Comparison of ENCODE assay signal across 7 cellular contexts in the genomic region with DNA sequence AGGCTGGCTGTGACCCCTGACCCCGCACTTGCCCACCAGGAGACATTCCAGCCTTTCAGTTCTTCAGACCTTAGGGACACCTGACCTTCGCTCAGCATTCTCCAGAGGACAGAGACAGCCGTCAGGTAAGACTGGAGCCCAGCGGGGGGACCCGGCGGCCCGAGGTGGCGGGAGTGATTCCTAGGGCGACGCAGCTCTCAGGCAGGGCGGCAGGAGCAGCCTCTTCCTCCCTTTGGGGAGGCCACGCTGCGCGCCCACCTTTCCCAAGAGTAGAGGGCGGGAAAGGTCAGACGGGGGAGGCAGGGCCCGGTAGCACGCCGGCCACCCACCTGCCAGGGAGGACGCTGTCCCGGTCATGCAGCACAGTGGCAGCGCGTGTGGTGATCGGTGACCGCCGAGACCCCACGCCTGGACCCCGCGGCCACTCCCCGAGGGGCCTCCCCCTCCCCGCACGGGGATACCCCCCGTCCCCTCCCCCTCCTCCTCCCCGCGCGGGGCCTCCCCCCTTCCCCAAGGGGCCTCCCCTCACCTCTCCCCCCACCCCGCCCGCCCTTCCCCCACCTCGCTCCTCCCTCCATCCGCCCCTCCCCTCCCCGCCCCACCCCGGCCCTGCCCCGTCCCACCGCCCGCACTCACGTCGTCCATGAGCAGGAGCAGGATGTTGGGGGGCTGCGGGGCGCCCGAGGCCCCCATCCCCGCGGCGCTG. TPM values are rescaled to one million over a fixed set of nuclear protein-coding genes. Genes with fewer than 3 reads are reported as not detected.
A peak's percentile ranks its signal among the peaks of the same experiment; 100 is the strongest.
DNase-seq lines count a peak whose midpoint lies in the region; ATAC-seq, FAIRE-seq and TF ChIP-seq lines count a peak whose summit lies in the region.

No MANE protein-coding gene starts in this region.

- H3K27ac Mint-ChIP-seq in neural crest cell (ENCODE audit: unreplicated experiment) = no peak overlapping the region

- H2AFZ ChIP-seq in SU-DHL-6 (ENCODE audit: low read depth, low read length, severe bottlenecking) = no peak overlapping the region
- peak overlapping the region; percentile 28 for H2AFZ ChIP-seq in endothelial cell of umbilical vein (ENCODE audit: low read depth, low read length)

- H3K4me3 ChIP-seq in H7 (ENCODE audit: insufficient read depth, low read depth, low read length) (peak overlapping the region; percentile 57), SU-DHL-6 (ENCODE audit: insufficient read depth, low read length, poor library complexity, severe bottlenecking) (peak overlapping the region; percentile 69), endothelial cell of umbilical vein (replicated peaks in 1 of 3; ENCODE audit: insufficient read depth in 1 of 3, low read depth in 1 of 3, low read length in 3 of 3) (peak overlapping the region in 2 of 3 experiments; percentile 25 to 48)

- intact Hi-C loops in endothelial cell of umbilical vein (cut with micrococcal nuclease) = loop anchor here (2.0 kb wide), 1 partner anchor 73 kb away; no protein-coding TSS in a partner anchor

- no peak for TF ChIP-seq POLR2A in endothelial cell of umbilical vein (IDR thresholded peaks at IDR 0.05; ENCODE audit: low read depth, low read length)

- DNase-seq in H7 (peak; percentile 92), endothelial cell of umbilical vein (ENCODE audit: low read depth, low spot score) (no peak), neural crest cell (ENCODE audit: low read depth, low spot score) (peak; percentile 7), foreskin melanocyte (no peak)

- H3K4me1 ChIP-seq in endothelial cell of umbilical vein (ENCODE audit: control insufficient read depth, extremely low read depth, insufficient read depth, low read length) = peaks cover 4% of the 10 kb centered on the region

- no TSS peak for BruUV-seq in endothelial cell of umbilical vein (replicated peaks; lab: Mats Ljungman, UMichigan)

- H3K27me3 ChIP-seq in H7 (ENCODE audit: control insufficient read depth, insufficient read depth, low read length) (no peaks in the 10 kb centered on the region), SU-DHL-6 (ENCODE audit: low read length) (no peaks in the 10 kb centered on the region), endothelial cell of umbilical vein (ENCODE audit: control insufficient read depth in 2 of 2, insufficient read depth in 2 of 2, low read length in 2 of 2) (no peaks in the 10 kb centered on the region)

- dilution Hi-C loops in endothelial cell of umbilical vein (cut with MboI; ENCODE audit: extremely low pct_ligation_motif_present, low sequenced_read_pairs) = no loop called here

- H3K36me3 Mint-ChIP-seq in neural crest cell (ENCODE audit: low read depth) = no peaks in the 10 kb centered on the region

- H3K27ac ChIP-seq in SU-DHL-6 (ENCODE audit: low read depth, low read length) (no peak overlapping the region), endothelial cell of umbilical vein (ENCODE audit: insufficient read depth, low read depth, low read length) (no peak overlapping the region)

- POLR2A ChIA-PET in endothelial cell of umbilical vein (lab: Charles Lee) = no interaction called here

- H4K20me1 ChIP-seq in SU-DHL-6 (ENCODE audit: low read depth, low read length) (no peaks in the 10 kb centered on the region), endothelial cell of umbilical vein (replicated peaks; ENCODE audit: control insufficient read depth, extremely low read depth, insufficient read depth, low read length) (no peaks in the 10 kb centered on the region)

- H3K9ac ChIP-seq in SU-DHL-6 (ENCODE audit: low read length) = peak overlapping the region; percentile 76
- H3K9ac ChIP-seq in endothelial cell of umbilical vein (replicated peaks; ENCODE audit: extremely low read depth, insufficient read depth, low read length) = no peak overlapping the region

- H3K36me3 ChIP-seq in H7 (replicated peaks; ENCODE audit: control insufficient read depth, insufficient read depth, low read length) = peaks cover 11% of the 10 kb centered on the region; the same call in 1 of the 2 replicates
- H3K36me3 ChIP-seq in SU-DHL-6 (ENCODE audit: low read length) = no peaks in the 10 kb centered on the region
- H3K36me3 ChIP-seq in endothelial cell of umbilical vein (ENCODE audit: control insufficient read depth in 2 of 2, extremely low read depth in 1 of 2, insufficient read depth in 2 of 2, low read length in 2 of 2) = peaks cover 0 to 15% of the 10 kb centered on the region in 2 experiments

- no peak for FAIRE-seq in endothelial cell of umbilical vein (lab: Jason Lieb, UNC)

- no peaks in the 10 kb centered on the region for H3K27me3 Mint-ChIP-seq in neural crest cell (ENCODE audit: low read depth)

- H3K4me2 ChIP-seq in SU-DHL-6 (ENCODE audit: low read depth, low read length, poor library complexity, severe bottlenecking) = peak overlapping the region; percentile 39
- peak overlapping the region; percentile 27 for H3K4me2 ChIP-seq in endothelial cell of umbilical vein (ENCODE audit: insufficient read depth, low read length)

- peaks cover 7% of the 10 kb centered on the region for H3F3A ChIP-seq in SU-DHL-6 (ENCODE audit: insufficient read depth)

- H3K9me2 ChIP-seq in SU-DHL-6 (replicated peaks; ENCODE audit: insufficient read depth, low read length) = no peaks in the 10 kb centered on the region

- ATAC-seq in HG02973 (IDR thresholded peaks at IDR 0.05; ENCODE audit: unreplicated experiment) (no peak), HG02571 (IDR thresholded peaks at IDR 0.05; ENCODE audit: unreplicated experiment) (no peak)

- TF ChIP-seq CTCF in SU-DHL-6 (IDR thresholded peaks at IDR 0.05; ENCODE audit: insufficient read depth, low read length, poor library complexity, severe bottlenecking) = no peak
- TF ChIP-seq CTCF in endothelial cell of umbilical vein (IDR thresholded peaks at IDR 0.05; ENCODE audit: extremely low read depth in 1 of 2, insufficient read depth in 1 of 2, low read depth in 1 of 2, low read length in 2 of 2) = no peak
- no peak for TF ChIP-seq CTCF in neural crest cell (conservative IDR thresholded peaks at IDR 0.05)

- peaks cover 15% of the 10 kb centered on the region for H3K4me1 Mint-ChIP-seq in neural crest cell

- peaks cover 4% of the 10 kb centered on the region for H3K79me2 ChIP-seq in SU-DHL-6 (ENCODE audit: insufficient read depth, low read length)
- H3K79me2 ChIP-seq in endothelial cell of umbilical vein (ENCODE audit: control insufficient read depth, insufficient read depth, low read length) = peaks cover 4% of the 10 kb centered on the region

- H3K9me1 ChIP-seq in endothelial cell of umbilical vein (replicated peaks; ENCODE audit: control insufficient read depth, extremely low read depth, insufficient read depth, low read length) = no peaks in the 10 kb centered on the region

- H3K9me3 Mint-ChIP-seq in neural crest cell = no peaks in the 10 kb centered on the region

- peak overlapping the region; percentile 84 for H3K4me3 Mint-ChIP-seq in neural crest cell

- H3K9me3 ChIP-seq in SU-DHL-6 (ENCODE audit: insufficient read depth, low read length) (no peaks in the 10 kb centered on the region), endothelial cell of umbilical vein (replicated peaks; ENCODE audit: control insufficient read depth, insufficient read depth, low read length) (no peaks in the 10 kb centered on the region)

- CTCF ChIA-PET in endothelial cell of umbilical vein (lab: Charles Lee) = interaction anchor here (1.3 to 2.7 kb wide), 4 partner anchors 11 to 360 kb away, joined by 3 to 50 read pairs (median 6); partner anchors contain the start of gene APRT

RNA-seq across cellular contexts. Expression of gene GALNS, which starts 0.5 kb away (rescaled TPM):
- total RNA-seq in H7 (2014; rRNA removed; shearing (Covaris generic)) = 6.7 and 17.1 TPM in 2 replicates
- total RNA-seq in endothelial cell of umbilical vein (32.5 and 40.2 TPM in 2 replicates), neural crest cell (19.7 and 20.1 TPM in 2 replicates)
- 21.8 and 23.2 TPM in 2 replicates for polyA plus RNA-seq in endothelial cell of umbilical vein
- 19.3 and 23.0 TPM in 2 replicates for polyA plus RNA-seq in endothelial cell of umbilical vein (2011; cell fraction: cytosol; rRNA removed)
- polyA plus RNA-seq in endothelial cell of umbilical vein (2011; cell fraction: nucleus; rRNA removed) = 35.1 and 45.6 TPM in 2 replicates
- 33.4 and 52.4 TPM in 2 replicates for polyA plus RNA-seq in endothelial cell of umbilical vein (2012)
- 22.5 and 25.8 TPM in 2 replicates for polyA minus RNA-seq in endothelial cell of umbilical vein
- 6.6 TPM for polyA minus RNA-seq in endothelial cell of umbilical vein (2011; cell fraction: cytosol; rRNA and poly(A)+ RNA removed)
- 22.9 and 28.4 TPM in 2 replicates for polyA minus RNA-seq in endothelial cell of umbilical vein (2011; cell fraction: nucleus; rRNA and poly(A)+ RNA removed)

RNA-seq across cellular contexts. Expression of gene TRAPPC2L, which starts 0.7 kb away (rescaled TPM):
- total RNA-seq in H7 (2014; rRNA removed; shearing (Covaris generic)) = 56.2 and 56.6 TPM in 2 replicates
- total RNA-seq in endothelial cell of umbilical vein = 61.9 and 80.0 TPM in 2 replicates
- polyA plus RNA-seq in endothelial cell of umbilical vein = 131 and 151 TPM in 2 replicates
- 128 and 141 TPM in 2 replicates for polyA plus RNA-seq in endothelial cell of umbilical vein (2011; cell fraction: cytosol; rRNA removed)
- 62.5 and 69.4 TPM in 2 replicates for polyA plus RNA-seq in endothelial cell of umbilical vein (2011; cell fraction: nucleus; rRNA removed)
- 206 and 238 TPM in 2 replicates for polyA plus RNA-seq in endothelial cell of umbilical vein (2012)
- 49.9 and 115 TPM in 2 replicates for polyA minus RNA-seq in endothelial cell of umbilical vein
- 24.3 TPM for polyA minus RNA-seq in endothelial cell of umbilical vein (2011; cell fraction: cytosol; rRNA and poly(A)+ RNA removed)
- 19.6 and 25.1 TPM in 2 replicates for polyA minus RNA-seq in endothelial cell of umbilical vein (2011; cell fraction: nucleus; rRNA and poly(A)+ RNA removed)
- 89.8 and 95.1 TPM in 2 replicates for total RNA-seq in neural crest cell

RNA-seq across cellular contexts. Expression of gene PABPN1L, which starts 10.2 kb away (rescaled TPM):
- not detected in 2 replicates for total RNA-seq in H7 (2014; rRNA removed; shearing (Covaris generic))
- total RNA-seq in endothelial cell of umbilical vein = not detected in 2 replicates
- not detected in 2 replicates for polyA plus RNA-seq in endothelial cell of umbilical vein
- polyA plus RNA-seq in endothelial cell of umbilical vein (2011; cell fraction: cytosol; rRNA removed) = not detected in 2 replicates
- not detected in 2 replicates for polyA plus RNA-seq in endothelial cell of umbilical vein (2011; cell fraction: nucleus; rRNA removed)
- polyA plus RNA-seq in endothelial cell of umbilical vein (2012) = not detected in 2 replicates
- polyA minus RNA-seq in endothelial cell of umbilical vein = not detected in 2 replicates
- not detected for polyA minus RNA-seq in endothelial cell of umbilical vein (2011; cell fraction: cytosol; rRNA and poly(A)+ RNA removed)
- polyA minus RNA-seq in endothelial cell of umbilical vein (2011; cell fraction: nucleus; rRNA and poly(A)+ RNA removed) = not detected in 2 replicates
- not detected in 2 replicates for total RNA-seq in neural crest cell

RNA-seq across cellular contexts. Expression of gene APRT, which starts 44.5 kb away (rescaled TPM):
- total RNA-seq in H7 (2014; rRNA removed; shearing (Covaris generic)) = 526 and 633 TPM in 2 replicates
- total RNA-seq in endothelial cell of umbilical vein (148 and 152 TPM in 2 replicates), neural crest cell (114 and 116 TPM in 2 replicates)
- polyA plus RNA-seq in endothelial cell of umbilical vein = 143 and 179 TPM in 2 replicates
- 95.1 and 129 TPM in 2 replicates for polyA plus RNA-seq in endothelial cell of umbilical vein (2011; cell fraction: cytosol; rRNA removed)
- polyA plus RNA-seq in endothelial cell of umbilical vein (2011; cell fraction: nucleus; rRNA removed) = 76.5 and 81.0 TPM in 2 replicates
- 172 and 240 TPM in 2 replicates for polyA plus RNA-seq in endothelial cell of umbilical vein (2012)
- polyA minus RNA-seq in endothelial cell of umbilical vein = 35.0 and 35.7 TPM in 2 replicates
- polyA minus RNA-seq in endothelial cell of umbilical vein (2011; cell fraction: cytosol; rRNA and poly(A)+ RNA removed) = 133 TPM
- polyA minus RNA-seq in endothelial cell of umbilical vein (2011; cell fraction: nucleus; rRNA and poly(A)+ RNA removed) = 16.2 and 27.3 TPM in 2 replicates

RNA-seq across cellular contexts. Expression of gene CDT1, which starts 52.7 kb away (rescaled TPM):
- 120 and 176 TPM in 2 replicates for total RNA-seq in H7 (2014; rRNA removed; shearing (Covaris generic))
- total RNA-seq in endothelial cell of umbilical vein (26.5 and 30.6 TPM in 2 replicates), neural crest cell (79.6 and 79.9 TPM in 2 replicates)
- polyA plus RNA-seq in endothelial cell of umbilical vein = 15.6 and 19.3 TPM in 2 replicates
- polyA plus RNA-seq in endothelial cell of umbilical vein (2011; cell fraction: cytosol; rRNA removed) = 14.3 and 19.4 TPM in 2 replicates
- polyA plus RNA-seq in endothelial cell of umbilical vein (2011; cell fraction: nucleus; rRNA removed) = 11.5 and 12.3 TPM in 2 replicates
- polyA plus RNA-seq in endothelial cell of umbilical vein (2012) = 6.7 and 8.2 TPM in 2 replicates
- 5.6 and 9.8 TPM in 2 replicates for polyA minus RNA-seq in endothelial cell of umbilical vein
- polyA minus RNA-seq in endothelial cell of umbilical vein (2011; cell fraction: cytosol; rRNA and poly(A)+ RNA removed) = 96.4 TPM
- polyA minus RNA-seq in endothelial cell of umbilical vein (2011; cell fraction: nucleus; rRNA and poly(A)+ RNA removed) = 4.5 and 8.7 TPM in 2 replicates

Comparison
In these comparisons a context has a peak if more than half of its experiments do, and no peak if none do; other contexts are left out.
1. DNase-seq: peak in H7 (single experiment) and neural crest cell (single experiment); none in endothelial cell of umbilical vein (single experiment) and foreskin melanocyte (single experiment).
2. Peak in every context shown above with its lines, with median percentiles within 50 percentile points of each other: H3K4me3 ChIP-seq.